ENCODE assay signal across 21 cellular contexts in the genomic region with DNA sequence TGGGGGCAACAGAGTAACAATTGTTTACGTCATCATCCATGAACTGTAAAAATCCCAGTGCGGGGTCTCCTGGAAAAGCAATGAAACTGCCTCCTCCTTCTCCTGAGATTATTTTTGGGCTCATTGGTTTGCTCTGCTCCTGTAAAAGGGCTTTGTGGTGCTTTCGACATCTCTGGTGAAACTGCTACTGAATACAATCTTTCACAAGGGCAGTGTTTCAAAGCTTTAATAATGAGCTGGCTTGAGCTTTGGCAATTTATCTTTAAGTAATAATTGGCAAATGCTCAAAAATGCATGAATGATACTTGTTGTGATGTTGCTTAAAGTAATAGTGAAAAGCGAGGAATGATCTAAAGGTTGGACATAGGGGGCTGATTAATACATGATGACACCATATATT. TPM values are rescaled to one million over a fixed set of nuclear protein-coding genes. Genes with fewer than 3 reads are reported as not detected.
"Had no signal": no experiment of that assay in that cellular context is flagged by ENCODE, and none has a peak within 500 bp of the region (broad histone marks: within the 10 kb centered on the region; RNA-seq: fewer than 3 reads in every experiment).

No MANE protein-coding gene starts in this region.

- H3K9me3 ChIP-seq: adrenal gland, colonic mucosa, ovary, psoas muscle, spleen, thoracic aorta, upper lobe of left lung had no signal

- ATAC-seq: activated naive CD4-positive, alpha-beta T cell treated with anti-CD3 and anti-CD28 coated beads, Interleukin-2, amount 50 U/mL, for 72 hours; natural killer cell had no signal

- H3K27me3 ChIP-seq: adrenal gland, colonic mucosa, ovary, spleen, upper lobe of left lung had no signal

- DNase-seq: activated CD4-positive, alpha-beta T cell treated with anti-CD3 and anti-CD28 coated beads for 1 hour; activated CD4-positive, alpha-beta T cell treated with anti-CD3 and anti-CD28 coated beads, Interleukin-2, amount 50 U/mL, for 48 hours; activated gamma-delta T cell; adrenal gland; colonic mucosa; natural killer cell; ovary; psoas muscle; right cardiac atrium; spleen; stimulated activated naive B cell treated with anti-CD40 and anti-IgM and Interleukin-4, amounts not matched to agents 10 μg/mL and 1 μg/mL and 100 μg/mL, for 72 hours; upper lobe of left lung; WERI-Rb-1 had no signal

- H3K4me3 ChIP-seq: adrenal gland, colonic mucosa, ovary, psoas muscle, spleen, thoracic aorta, upper lobe of left lung had no signal

- H3K4me1 ChIP-seq: adrenal gland, colonic mucosa, psoas muscle, spleen, upper lobe of left lung had no signal

- H3K27ac ChIP-seq: adrenal gland, colonic mucosa, ovary, psoas muscle, spleen, upper lobe of left lung, WERI-Rb-1 had no signal

- H3K36me3 ChIP-seq: adrenal gland, colonic mucosa, ovary, spleen, thoracic aorta, upper lobe of left lung, WERI-Rb-1 had no signal

RNA-seq across cellular contexts. Expression of a gene that starts 53.5 kb away (rescaled TPM):
- total RNA-seq: activated naive CD4-positive, alpha-beta T cell treated with anti-CD3 and anti-CD28 coated beads, Interleukin-2, amount 50 U/mL, for 72 hours; adrenal gland; cardiac septum; colonic mucosa; endodermal cell; epithelial cell of proximal tubule; glomerular endothelial cell; liver; ovary; psoas muscle; right cardiac atrium; spleen; T-helper 2 cell treated with Interferon-gamma antibody and Interleukin-4, amounts not matched to agents 100 ng/mL and 5 ng/mL, for 36 hours; thoracic aorta; upper lobe of left lung had no signal
- polyA plus RNA-seq: adrenal gland, liver, ovary, psoas muscle, right cardiac atrium, spleen had no signal
